14 cellular contexts compared by ENCODE assay signal in genomic region chr6:145960918-145961604, GRCh38. TPM values are rescaled to one million over a fixed set of nuclear protein-coding genes. Genes with fewer than 3 reads are reported as not detected.
DNase-seq lines count a peak whose midpoint lies in the region; ATAC-seq and TF ChIP-seq lines count a peak whose summit lies in the region.
"Had no signal": no experiment of that assay in that cellular context is flagged by ENCODE, and none has a peak within 500 bp of the region (broad histone marks: within the 10 kb centered on the region; RNA-seq: fewer than 3 reads in every experiment).

No MANE protein-coding gene starts in this region.

- TF ChIP-seq POLR2A in NB4 (IDR thresholded peaks at IDR 0.05; ENCODE audit: extremely low read depth, insufficient read length) (no peak), body of pancreas (IDR thresholded peaks at IDR 0.05) (no peak)

- DNase-seq in G401 (ENCODE audit: low spot score): peak; percentile 50
- peak; percentile 14 for DNase-seq in NB4 (ENCODE audit: low read depth)
- peak; percentile 95 for DNase-seq in fibroblast of peridontal ligament (ENCODE audit: extremely low read depth)
- DNase-seq in sciatic nerve (ENCODE audit: low spot score): no peak
- no peak for DNase-seq in body of pancreas
- no peak for DNase-seq in epidermal melanocyte (ENCODE audit: insufficient read length, low spot score)
- no peak for DNase-seq in NCI-H2029 treated with DMSO at 0.1 percent for 48 hours (lab: John Stamatoyannopoulos, UW)
- DNase-seq: activated CD4-positive, alpha-beta memory T cell treated with anti-CD3 and anti-CD28 coated beads for 36 hours; kidney; NCI-H1105 had no signal

- H3K9me3 ChIP-seq in body of pancreas: no peaks in the 10 kb centered on the region
- H3K9me3 ChIP-seq: ascending aorta, SJSA1, tibial nerve had no signal

- TF ChIP-seq CTCF in NB4 (IDR thresholded peaks at IDR 0.05; ENCODE audit: low read depth, low read length) (no peak), body of pancreas (IDR thresholded peaks at IDR 0.05) (no peak)

- in situ Hi-C loops in G401 (cut with HindIII; ENCODE audit: low sequenced_read_pairs): no loop called here

- H3K4me1 ChIP-seq in body of pancreas: peaks cover 35% of the 10 kb centered on the region

- peak overlapping the region; percentile 12 for H3K4me3 ChIP-seq in NB4 (ENCODE audit: low read depth, low read length)
- H3K4me3 ChIP-seq in body of pancreas: no peak overlapping the region
- H3K4me3 ChIP-seq: ascending aorta, SJSA1, tibial nerve had no signal

- no peaks in the 10 kb centered on the region for H3K36me3 ChIP-seq in body of pancreas (replicated peaks in 1 of 2; ENCODE audit: insufficient read depth in 1 of 2, low read depth in 2 of 2)
- H3K36me3 ChIP-seq: ascending aorta, SJSA1, tibial nerve had no signal

- H3K27ac ChIP-seq in body of pancreas: no peak overlapping the region
- H3K27ac ChIP-seq: ascending aorta, SJSA1, tibial nerve had no signal

- 85 to 97% methylated on average over 9 of the region's 9 CpGs for WGBS in body of pancreas, 2 donors

- H3K27me3 ChIP-seq in body of pancreas: no peaks in the 10 kb centered on the region
- H3K27me3 ChIP-seq: ascending aorta, SJSA1, tibial nerve had no signal

- intact Hi-C loops in sciatic nerve (cut with DNase I): no loop called here
- intact Hi-C loops in body of pancreas (cut with DNase I): no loop called here

- ATAC-seq in sciatic nerve: peak; percentile 12
- no peak for ATAC-seq in body of pancreas
- ATAC-seq: GM23338 had no signal

RNA-seq across cellular contexts. Expression of gene SHPRH, which starts 3.1 kb away (rescaled TPM):
- total RNA-seq in G401 (2014; rRNA removed; shearing (Covaris generic)): 7.0 and 14.1 TPM in 2 replicates
- total RNA-seq in sciatic nerve: 37.8 TPM
- 10 to 100 TPM; 18.2 to 30.0 TPM for total RNA-seq in body of pancreas

Comparison
In these comparisons a context has a peak if more than half of its experiments do, and no peak if none do; other contexts are left out.
1. DNase-seq: peak in G401 (single experiment), NB4 (single experiment) and fibroblast of peridontal ligament (single experiment); none in sciatic nerve (single experiment), body of pancreas (0 of 4), epidermal melanocyte (single experiment) and NCI-H2029 treated with DMSO at 0.1 percent for 48 hours (single experiment).